In the genomic region with DNA sequence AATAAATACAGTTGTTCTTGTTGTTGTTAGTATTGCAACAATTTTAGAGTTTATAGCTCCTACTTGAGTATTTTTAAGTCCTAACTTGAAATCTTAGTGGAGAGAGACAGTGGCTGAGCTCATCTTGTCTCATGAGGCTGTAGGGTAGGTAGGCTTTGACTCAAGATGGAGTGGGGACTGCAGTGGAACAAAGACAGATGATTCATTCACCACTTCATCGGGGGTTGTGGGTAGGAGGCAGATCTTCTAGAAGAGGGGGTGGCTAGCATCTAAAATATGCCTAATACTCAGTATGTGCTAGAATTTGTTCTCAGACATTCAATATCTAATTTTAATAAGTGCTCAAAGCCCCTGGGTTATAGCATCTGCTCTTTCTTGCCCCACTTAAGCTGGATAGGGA, we compare ENCODE assay signal across 16 cellular contexts. TPM values are rescaled to one million over a fixed set of nuclear protein-coding genes. Genes with fewer than 3 reads are reported as not detected.
A peak's percentile ranks its signal among the peaks of the same experiment; 100 is the strongest.
DNase-seq lines count a peak whose midpoint lies in the region; ATAC-seq and TF ChIP-seq lines count a peak whose summit lies in the region.
"Had no signal": no experiment of that assay in that cellular context is flagged by ENCODE, and none has a peak within 500 bp of the region (broad histone marks: within the 10 kb centered on the region; RNA-seq: fewer than 3 reads in every experiment).

No MANE protein-coding gene starts in this region.

- no peak for DNase-seq in activated T-cell treated with anti-CD3 and anti-CD28 coated beads, Interleukin-2, amount 50 U/mL, for 4 hours
- DNase-seq in activated T-cell treated with anti-CD3 and anti-CD28 coated beads, Interleukin-2, amount 50 U/mL, for 1 hour = no peak
- DNase-seq in caudate nucleus (lab: John Stamatoyannopoulos, UW) (peak in 24 of 61 donors; percentile 8 to 84 (median 34)), NCI-H446 (lab: John Stamatoyannopoulos, UW) (no peak), DMS 273 treated with DMSO at 0.1 percent for 48 hours (lab: John Stamatoyannopoulos, UW) (no peak), foreskin melanocyte (no peak)
- DNase-seq: activated CD4-positive, alpha-beta T cell treated with anti-CD3 and anti-CD28 coated beads for 1 hour; amniotic stem cell; NCI-H1417 treated with DMSO at 0.1 percent for 48 hours; ovary had no signal

- ATAC-seq in activated T-cell treated with anti-CD3 and anti-CD28 coated beads, Interleukin-2, amount 50 U/mL, for 4 hours = peak; percentile 81 to 85
- ATAC-seq in stimulated activated memory B cell treated with anti-CD40 and anti-IgM and Interleukin-4, amounts not matched to agents 10 μg/mL and 1 μg/mL and 100 μg/mL, for 72 hours = peak; percentile 49

- no peaks in the 10 kb centered on the region for H3K9me3 Mint-ChIP-seq in activated T-cell treated with anti-CD3 and anti-CD28 coated beads, Interleukin-2, amount 50 U/mL, for 4 hours
- H3K9me3 Mint-ChIP-seq in stimulated activated memory B cell treated with anti-CD40 and anti-IgM and Interleukin-4, amounts not matched to agents 10 μg/mL and 1 μg/mL and 100 μg/mL, for 72 hours = no peaks in the 10 kb centered on the region
- H3K9me3 Mint-ChIP-seq: activated T-helper 1 cell treated with anti-CD3 and anti-CD28 coated beads, Interleukin-12 subunit alpha, Interleukin-12 subunit beta, Interleukin-2, Interleukin-4 antibody, amounts not matched to agents 30 ng/mL and 10 ng/mL and 1 ng/mL, durations not matched to agents 14 hours and 24 hours and 36 hours; stimulated activated naive CD8-positive, alpha-beta T cell treated with anti-CD3 and anti-CD28 coated beads, Interleukin-15, Interleukin-2, amounts not matched to agents 100 ng/mL and 50 ng/mL, for 24 hours had no signal

- no peaks in the 10 kb centered on the region for H3K9me3 ChIP-seq in HEK293 (ENCODE audit: control insufficient read depth, insufficient read depth, low read depth, low read length)
- H3K9me3 ChIP-seq: ovary had no signal

- peaks cover 2% of the 10 kb centered on the region for H3K36me3 Mint-ChIP-seq in activated T-cell treated with anti-CD3 and anti-CD28 coated beads, Interleukin-2, amount 50 U/mL, for 4 hours (ENCODE audit: insufficient read depth)
- no peaks in the 10 kb centered on the region for H3K36me3 Mint-ChIP-seq in stimulated activated memory B cell treated with anti-CD40 and anti-IgM and Interleukin-4, amounts not matched to agents 10 μg/mL and 1 μg/mL and 100 μg/mL, for 72 hours

- H3K36me3 ChIP-seq in HEK293 (ENCODE audit: control insufficient read depth in 2 of 2, insufficient read depth in 1 of 2, low read length in 2 of 2) = no peaks in the 10 kb centered on the region
- H3K36me3 ChIP-seq: ovary had no signal

- no peak overlapping the region for H3K4me3 Mint-ChIP-seq in activated T-cell treated with anti-CD3 and anti-CD28 coated beads, Interleukin-2, amount 50 U/mL, for 4 hours
- no peak overlapping the region for H3K4me3 Mint-ChIP-seq in stimulated activated memory B cell treated with anti-CD40 and anti-IgM and Interleukin-4, amounts not matched to agents 10 μg/mL and 1 μg/mL and 100 μg/mL, for 72 hours
- H3K4me3 Mint-ChIP-seq: activated T-helper 1 cell treated with anti-CD3 and anti-CD28 coated beads, Interleukin-12 subunit alpha, Interleukin-12 subunit beta, Interleukin-2, Interleukin-4 antibody, amounts not matched to agents 30 ng/mL and 10 ng/mL and 1 ng/mL, durations not matched to agents 14 hours and 24 hours and 36 hours; stimulated activated naive CD8-positive, alpha-beta T cell treated with anti-CD3 and anti-CD28 coated beads, Interleukin-15, Interleukin-2, amounts not matched to agents 100 ng/mL and 50 ng/mL, for 24 hours had no signal

- POLR2A ChIA-PET in HEK293 (lab: Yijun Ruan, JAX) = no interaction called here

- peaks cover 26% of the 10 kb centered on the region for H3K4me1 ChIP-seq in HEK293 (ENCODE audit: control insufficient read depth, insufficient read depth, low read length)

- H3K27me3 Mint-ChIP-seq in activated T-cell treated with anti-CD3 and anti-CD28 coated beads, Interleukin-2, amount 50 U/mL, for 4 hours (ENCODE audit: low read depth) = peaks cover 9% of the 10 kb centered on the region
- H3K27me3 Mint-ChIP-seq in stimulated activated memory B cell treated with anti-CD40 and anti-IgM and Interleukin-4, amounts not matched to agents 10 μg/mL and 1 μg/mL and 100 μg/mL, for 72 hours = no peaks in the 10 kb centered on the region

- TF ChIP-seq CTCF in HEK293 (tag by site-specific recombination; IDR thresholded peaks at IDR 0.05) = no peak

- no peak overlapping the region for H3K4me3 ChIP-seq in HEK293 (ENCODE audit: low read depth, low read length)
- H3K4me3 ChIP-seq: ovary, skin epidermis had no signal

- peaks cover 34% of the 10 kb centered on the region for H3K4me1 Mint-ChIP-seq in activated T-cell treated with anti-CD3 and anti-CD28 coated beads, Interleukin-2, amount 50 U/mL, for 4 hours (ENCODE audit: low read depth)
- H3K4me1 Mint-ChIP-seq in stimulated activated memory B cell treated with anti-CD40 and anti-IgM and Interleukin-4, amounts not matched to agents 10 μg/mL and 1 μg/mL and 100 μg/mL, for 72 hours = peaks cover 47% of the 10 kb centered on the region

- H3K27ac ChIP-seq in HEK293 (ENCODE audit: extremely low read depth, low read depth, low read length) (no peak overlapping the region), caudate nucleus (ENCODE audit: low read depth, low read length) (peak overlapping the region; percentile 30)
- H3K27ac ChIP-seq: KMS-11, ovary had no signal

- H3K27ac Mint-ChIP-seq in stimulated activated memory B cell treated with anti-CD40 and anti-IgM and Interleukin-4, amounts not matched to agents 10 μg/mL and 1 μg/mL and 100 μg/mL, for 72 hours = peak overlapping the region; percentile 41
- H3K27ac Mint-ChIP-seq: activated T-helper 1 cell treated with anti-CD3 and anti-CD28 coated beads, Interleukin-12 subunit alpha, Interleukin-12 subunit beta, Interleukin-2, Interleukin-4 antibody, amounts not matched to agents 30 ng/mL and 10 ng/mL and 1 ng/mL, durations not matched to agents 14 hours and 24 hours and 36 hours had no signal

- CTCF ChIA-PET in HEK293 (lab: Yijun Ruan, JAX) = interaction anchor here (0.8 kb wide), 1 partner anchor 93 kb away, joined by 3 read pairs; no protein-coding TSS in a partner anchor

TF ChIP-seq in HEK293, 187 proteins besides CTCF, POLR2A, EP300 and RAD21:
- 0 out of 2 replicates have a peak, but pooled peaks have one; percentile 6 for TF ChIP-seq EGR2 (tag by site-specific recombination; IDR thresholded peaks at IDR 0.05; ENCODE audit: low read depth)
- TF ChIP-seq, protein P1, sequence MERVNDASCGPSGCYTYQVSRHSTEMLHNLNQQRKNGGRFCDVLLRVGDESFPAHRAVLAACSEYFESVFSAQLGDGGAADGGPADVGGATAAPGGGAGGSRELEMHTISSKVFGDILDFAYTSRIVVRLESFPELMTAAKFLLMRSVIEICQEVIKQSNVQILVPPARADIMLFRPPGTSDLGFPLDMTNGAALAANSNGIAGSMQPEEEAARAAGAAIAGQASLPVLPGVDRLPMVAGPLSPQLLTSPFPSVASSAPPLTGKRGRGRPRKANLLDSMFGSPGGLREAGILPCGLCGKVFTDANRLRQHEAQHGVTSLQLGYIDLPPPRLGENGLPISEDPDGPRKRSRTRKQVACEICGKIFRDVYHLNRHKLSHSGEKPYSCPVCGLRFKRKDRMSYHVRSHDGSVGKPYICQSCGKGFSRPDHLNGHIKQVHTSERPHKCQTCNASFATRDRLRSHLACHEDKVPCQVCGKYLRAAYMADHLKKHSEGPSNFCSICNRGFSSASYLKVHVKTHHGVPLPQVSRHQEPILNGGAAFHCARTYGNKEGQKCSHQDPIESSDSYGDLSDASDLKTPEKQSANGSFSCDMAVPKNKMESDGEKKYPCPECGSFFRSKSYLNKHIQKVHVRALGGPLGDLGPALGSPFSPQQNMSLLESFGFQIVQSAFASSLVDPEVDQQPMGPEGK (tag by site-specific recombination; IDR thresholded peaks at IDR 0.05) = no peak

RNA-seq across cellular contexts. Expression of a gene that starts 13.1 kb away (rescaled TPM):
- total RNA-seq in activated T-cell treated with anti-CD3 and anti-CD28 coated beads, Interleukin-2, amount 50 U/mL, for 4 hours = 10 to 100 TPM; 10.8 to 12.6 (median 12.4) TPM
